1 cellular context compared by ENCODE assay signal in genomic region chr1:26826261-26827201, GRCh38.
TF ChIP-seq lines count a peak whose summit lies in the region.

ZDHHC18 (plus strand) TSS chr1:26826688; CDS start chr1:26826805, 117 bp downstream.

TF ChIP-seq in HepG2, 621 proteins besides CTCF, POLR2A, EP300 and RAD21 (continued from another document and continues in another):
- TF ChIP-seq ARID5B (CRISPR knock-in tag; IDR thresholded peaks at IDR 0.05) (no peak), ZBTB14 (CRISPR knock-in tag; IDR thresholded peaks at IDR 0.05) (peak; percentile 68; the same call in 1 of the 2 replicates), ZNF558 (CRISPR knock-in tag; IDR thresholded peaks at IDR 0.05; ENCODE audit: borderline replicate concordance) (no peak), HIC2 (CRISPR knock-in tag; IDR thresholded peaks at IDR 0.05; ENCODE audit: low read depth) (peak; percentile 46; the same call in 1 of the 2 replicates), ZNF574 (CRISPR knock-in tag; IDR thresholded peaks at IDR 0.05) (peak; percentile 94), CCAR2 (optimal IDR thresholded peaks at IDR 0.05; ENCODE audit: low read depth, low read length) (no peak), WIZ (CRISPR knock-in tag; IDR thresholded peaks at IDR 0.05) (no peak), IKZF4 (CRISPR knock-in tag; IDR thresholded peaks at IDR 0.05; ENCODE audit: borderline replicate concordance, low read depth, not compliant biosample characterization) (no peak), NKX3-1 (CRISPR knock-in tag; IDR thresholded peaks at IDR 0.05) (no peak), HNRNPL (IDR thresholded peaks at IDR 0.05; ENCODE audit: low read depth, low read length) (peak; percentile 66; the same call in 1 of the 2 replicates), KLF15 (CRISPR knock-in tag; IDR thresholded peaks at IDR 0.05; ENCODE audit: borderline replicate concordance) (no peak), RFXAP (CRISPR knock-in tag; IDR thresholded peaks at IDR 0.05; ENCODE audit: borderline replicate concordance) (0 out of 2 replicates have a peak, but pooled peaks have one; percentile 23), KLF6 (CRISPR knock-in tag; IDR thresholded peaks at IDR 0.05) (0 out of 2 replicates have a peak, but pooled peaks have one; percentile 29), ZNF503 (CRISPR knock-in tag; IDR thresholded peaks at IDR 0.05) (no peak), PHF21A (CRISPR knock-in tag; IDR thresholded peaks at IDR 0.05) (0 out of 2 replicates have a peak, but pooled peaks have one; percentile 17), MAZ (IDR thresholded peaks at IDR 0.05; ENCODE audit: borderline replicate concordance, low read depth, low read length) (0 out of 2 replicates have a peak, but pooled peaks have one; percentile 25), MAZ (CRISPR knock-in tag; IDR thresholded peaks at IDR 0.05; ENCODE audit: low read depth) (no peak), ZNF687 (CRISPR knock-in tag; IDR thresholded peaks at IDR 0.05) (peak; percentile 84), TRIM24 (CRISPR knock-in tag; IDR thresholded peaks at IDR 0.05) (no peak), MEF2D (CRISPR knock-in tag; IDR thresholded peaks at IDR 0.05) (no peak), HIVEP1 (CRISPR knock-in tag; IDR thresholded peaks at IDR 0.05) (no peak), ZNF790 (CRISPR knock-in tag; IDR thresholded peaks at IDR 0.05; ENCODE audit: borderline replicate concordance) (no peak), POLR2AphosphoS5 (IDR thresholded peaks at IDR 0.05; ENCODE audit: low read depth, low read length) (0 out of 2 replicates have a peak, but pooled peaks have one; percentile 4), HNRNPK (IDR thresholded peaks at IDR 0.05; ENCODE audit: low read depth, low read length, poor library complexity, severe bottlenecking) (no peak), TAF1 (CRISPR knock-in tag; IDR thresholded peaks at IDR 0.05) (peak; percentile 15; the same call in 1 of the 2 replicates), IRX3 (CRISPR knock-in tag; IDR thresholded peaks at IDR 0.05; ENCODE audit: borderline replicate concordance, low read depth) (peak; percentile 55; the same call in 1 of the 2 replicates), SUZ12 (IDR thresholded peaks at IDR 0.05; ENCODE audit: low read depth, low read length) (no peak), ZNF660 (CRISPR knock-in tag; IDR thresholded peaks at IDR 0.05; ENCODE audit: borderline replicate concordance, low read depth) (no peak), LCORL (IDR thresholded peaks at IDR 0.05) (no peak), LCORL (CRISPR knock-in tag; IDR thresholded peaks at IDR 0.05) (peak; percentile 46; the same call in 1 of the 2 replicates), BCLAF1 (IDR thresholded peaks at IDR 0.05) (no peak), ZBED4 (CRISPR knock-in tag; IDR thresholded peaks at IDR 0.05; ENCODE audit: borderline replicate concordance) (peak; percentile 62; the same call in 1 of the 2 replicates), ERF (CRISPR knock-in tag; IDR thresholded peaks at IDR 0.05) (no peak), MXD4 (CRISPR knock-in tag; IDR thresholded peaks at IDR 0.05) (0 out of 2 replicates have a peak, but pooled peaks have one; percentile 23)
